ENCODE assay signal across 14 cellular contexts in the genomic region with DNA sequence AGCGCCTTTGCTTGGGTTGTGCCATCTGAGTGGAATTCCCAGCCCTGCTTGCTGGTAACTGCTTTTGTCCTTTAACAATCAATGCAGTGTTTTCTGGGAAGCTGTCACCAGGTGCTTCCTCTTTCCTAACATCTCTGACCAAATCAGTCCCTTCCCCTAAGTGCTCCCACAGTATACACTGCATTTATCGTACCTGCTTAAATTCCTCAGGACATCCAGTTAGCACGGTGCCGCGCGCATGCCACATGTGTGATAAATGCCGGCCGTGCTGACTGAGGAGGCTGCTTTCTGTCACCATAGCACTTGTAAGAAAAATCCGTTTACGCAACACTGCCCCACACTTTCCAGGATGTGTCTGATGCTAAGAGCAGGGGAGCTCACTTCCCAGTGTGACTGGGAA.
DNase-seq lines count a peak whose midpoint lies in the region; ATAC-seq and TF ChIP-seq lines count a peak whose summit lies in the region.
"Had no signal": no experiment of that assay in that cellular context is flagged by ENCODE, and none has a peak within 500 bp of the region (broad histone marks: within the 10 kb centered on the region; RNA-seq: fewer than 3 reads in every experiment).

No MANE protein-coding gene starts in this region.

- no peak for TF ChIP-seq CTCF in fibroblast of pulmonary artery (IDR thresholded peaks at IDR 0.05; ENCODE audit: low read length, missing control alignments)
- TF ChIP-seq CTCF in nephron progenitor cell (IDR thresholded peaks at IDR 0.05): no peak
- no peak for TF ChIP-seq CTCF in upper lobe of right lung (IDR thresholded peaks at IDR 0.05)

- no peaks in the 10 kb centered on the region for H3K9me3 Mint-ChIP-seq in nephron progenitor cell
- no peaks in the 10 kb centered on the region for H3K9me3 Mint-ChIP-seq in activated CD4-positive, alpha-beta T cell treated with anti-CD3 and anti-CD28 coated beads for 36 hours (ENCODE audit: low read depth)
- H3K9me3 Mint-ChIP-seq: T-helper 1 cell treated with Interleukin-12 subunit alpha and Interleukin-12 subunit beta and Interleukin-4 antibody, amounts not matched to agents 30 μg/mL and 1 μg/mL, for 36 hours had no signal

- CTCF ChIA-PET in activated CD4-positive, alpha-beta T cell treated with anti-CD3 and anti-CD28 coated beads for 36 hours (lab: Charles Lee): interaction anchor here (0.7 kb wide), 1 partner anchor 41 kb away, joined by 6 read pairs; no protein-coding TSS in a partner anchor

- no peak overlapping the region for H3K4me3 Mint-ChIP-seq in nephron progenitor cell
- H3K4me3 Mint-ChIP-seq in activated CD4-positive, alpha-beta T cell treated with anti-CD3 and anti-CD28 coated beads for 36 hours: no peak overlapping the region
- H3K4me3 Mint-ChIP-seq: CD14-positive monocyte; T-helper 1 cell treated with Interleukin-12 subunit alpha and Interleukin-12 subunit beta and Interleukin-4 antibody, amounts not matched to agents 30 μg/mL and 1 μg/mL, for 36 hours had no signal

- peaks cover 18% of the 10 kb centered on the region for H3K4me1 ChIP-seq in upper lobe of right lung

- H3K27ac ChIP-seq in upper lobe of right lung: peak overlapping the region; percentile 8

- H3K4me1 Mint-ChIP-seq in nephron progenitor cell: peaks cover 18% of the 10 kb centered on the region
- H3K4me1 Mint-ChIP-seq in activated CD4-positive, alpha-beta T cell treated with anti-CD3 and anti-CD28 coated beads for 36 hours: no peaks in the 10 kb centered on the region

- peak; percentile 77 for DNase-seq in amniotic epithelial cell (ENCODE audit: low read depth)
- peak; percentile 73 for DNase-seq in fibroblast of pulmonary artery (ENCODE audit: low read depth)
- DNase-seq in nephron progenitor cell: no peak
- DNase-seq in upper lobe of right lung: no peak
- no peak for DNase-seq in hypothalamus (lab: John Stamatoyannopoulos, UW)
- no peak for DNase-seq in activated CD4-positive, alpha-beta T cell treated with anti-CD3 and anti-CD28 coated beads for 36 hours
- DNase-seq: activated naive CD4-positive, alpha-beta T cell treated with Interleukin-2 at 50 U/mL for 16 hours; kidney; NCI-H1092; NCI-H2171; stimulated activated CD4-positive, alpha-beta T cell treated with anti-CD3 and anti-CD28 coated beads, Interleukin-2, amount 100 ng/mL, for 24 hours had no signal

- no peaks in the 10 kb centered on the region for H3K9me3 ChIP-seq in upper lobe of right lung

- H3K36me3 Mint-ChIP-seq in nephron progenitor cell (ENCODE audit: low read depth): peaks cover 62% of the 10 kb centered on the region
- no peaks in the 10 kb centered on the region for H3K36me3 Mint-ChIP-seq in activated CD4-positive, alpha-beta T cell treated with anti-CD3 and anti-CD28 coated beads for 36 hours (ENCODE audit: low read depth)

- peaks cover 73% of the 10 kb centered on the region for H3K36me3 ChIP-seq in upper lobe of right lung

- H3K27me3 ChIP-seq in upper lobe of right lung: no peaks in the 10 kb centered on the region

- POLR2A ChIA-PET in activated CD4-positive, alpha-beta T cell treated with anti-CD3 and anti-CD28 coated beads for 36 hours (lab: Charles Lee): no interaction called here

- H3K4me3 ChIP-seq in fibroblast of pulmonary artery (replicated peaks; ENCODE audit: low read depth, low read length) (no peak overlapping the region), upper lobe of right lung (no peak overlapping the region)

- H3K27ac Mint-ChIP-seq in nephron progenitor cell: peak overlapping the region; percentile 10
- H3K27ac Mint-ChIP-seq in activated CD4-positive, alpha-beta T cell treated with anti-CD3 and anti-CD28 coated beads for 36 hours: no peak overlapping the region
- H3K27ac Mint-ChIP-seq: T-helper 1 cell treated with Interleukin-12 subunit alpha and Interleukin-12 subunit beta and Interleukin-4 antibody, amounts not matched to agents 30 μg/mL and 1 μg/mL, for 36 hours had no signal

- intact Hi-C loops in upper lobe of right lung (cut with DNase I): no loop called here
- intact Hi-C loops in activated CD4-positive, alpha-beta T cell treated with anti-CD3 and anti-CD28 coated beads for 36 hours (cut with DNase I, micrococcal nuclease): no loop called here

- no peaks in the 10 kb centered on the region for H3K27me3 Mint-ChIP-seq in nephron progenitor cell (ENCODE audit: low read depth, poor library complexity)
- H3K27me3 Mint-ChIP-seq in activated CD4-positive, alpha-beta T cell treated with anti-CD3 and anti-CD28 coated beads for 36 hours: no peaks in the 10 kb centered on the region

- ATAC-seq in upper lobe of right lung (peak; percentile 47), HG03139 (IDR thresholded peaks at IDR 0.05; ENCODE audit: unreplicated experiment) (no peak)
- no peak for ATAC-seq in activated CD4-positive, alpha-beta T cell treated with anti-CD3 and anti-CD28 coated beads for 36 hours

Comparison
In these comparisons a context has a peak if more than half of its experiments do, and no peak if none do; other contexts are left out.
1. DNase-seq: peak in amniotic epithelial cell (single experiment) and fibroblast of pulmonary artery (single experiment); none in nephron progenitor cell (single experiment), upper lobe of right lung (single experiment), hypothalamus (0 of 51) and activated CD4-positive, alpha-beta T cell treated with anti-CD3 and anti-CD28 coated beads for 36 hours (single experiment).